Comparison of ENCODE assay signal across 10 cellular contexts in the genomic region with DNA sequence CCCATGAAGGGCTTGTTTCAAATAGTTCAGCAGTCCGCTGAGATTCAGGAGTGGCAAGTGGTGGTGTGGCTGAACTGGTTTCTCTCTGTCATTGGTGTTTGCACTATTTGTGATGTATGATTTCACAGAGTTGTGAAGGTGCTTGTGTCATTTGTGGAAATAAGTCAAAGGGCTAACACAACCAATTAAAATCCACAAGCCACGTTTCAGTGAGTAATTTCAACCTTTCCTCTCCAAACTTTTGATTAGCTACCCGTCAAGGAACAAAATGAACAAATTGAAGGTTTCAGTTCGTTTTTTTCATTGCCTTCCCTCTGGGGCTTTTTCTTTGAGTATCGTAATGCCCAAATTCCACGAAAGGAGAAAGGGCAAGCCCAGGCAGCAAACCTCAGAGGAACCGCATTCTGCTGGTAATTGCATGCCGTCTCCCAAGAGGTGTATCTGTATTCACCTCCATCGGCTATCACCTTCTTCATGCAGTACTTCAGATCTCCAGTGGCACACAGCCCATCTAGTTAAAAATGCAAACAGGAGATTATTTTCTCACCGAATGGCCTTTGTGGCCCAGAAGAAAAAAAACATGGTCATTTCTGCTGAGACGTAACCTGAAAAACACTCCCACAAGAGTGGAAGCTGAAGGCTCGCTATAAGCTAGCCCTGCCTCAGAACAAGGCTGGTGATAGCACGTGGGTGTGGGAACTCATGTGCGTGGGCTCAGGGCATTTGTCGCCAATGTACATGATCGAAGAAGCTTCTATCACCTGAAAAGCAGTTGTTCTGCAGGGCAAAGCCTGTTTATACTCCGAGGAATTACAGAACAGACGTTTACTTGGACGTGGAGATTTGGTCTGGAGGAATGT.
DNase-seq lines count a peak whose midpoint lies in the region; ATAC-seq, FAIRE-seq and TF ChIP-seq lines count a peak whose summit lies in the region.
"Had no signal": no experiment of that assay in that cellular context is flagged by ENCODE, and none has a peak within 500 bp of the region (broad histone marks: within the 10 kb centered on the region; RNA-seq: fewer than 3 reads in every experiment).

No MANE protein-coding gene starts in this region.

- ATAC-seq in GM19452 (IDR thresholded peaks at IDR 0.05; ENCODE audit: unreplicated experiment) (peak; percentile 57), HG03196 (IDR thresholded peaks at IDR 0.05; ENCODE audit: unreplicated experiment) (peak; percentile 38), heart right ventricle (no peak)
- ATAC-seq in CD4-positive, alpha-beta T cell (ENCODE audit: poor library complexity): no peak

- H3K27me3 Mint-ChIP-seq in CD4-positive, alpha-beta T cell: no peaks in the 10 kb centered on the region

- intact Hi-C loops in esophagus squamous epithelium (cut with DNase I): no loop called here
- intact Hi-C loops in heart right ventricle (cut with DNase I): loop anchor here in 4 of 10 donors (5.0 to 10.0 kb wide), 2 partner anchors 196 to 198 kb away; a partner anchor contains a TSS
- intact Hi-C loops in CD4-positive, alpha-beta T cell (cut with DNase I, micrococcal nuclease): no loop called here

- H3K27ac Mint-ChIP-seq in CD4-positive, alpha-beta T cell: no peak overlapping the region

- H3K9me3 Mint-ChIP-seq in CD4-positive, alpha-beta T cell: no peaks in the 10 kb centered on the region

- no peak for DNase-seq in GM12892 (ENCODE audit: insufficient read length)
- no peak for DNase-seq in esophagus squamous epithelium (lab: John Stamatoyannopoulos, UW)
- DNase-seq in stimulated activated CD4-positive, alpha-beta T cell treated with anti-CD3 and anti-CD28 coated beads, Interleukin-2, amount 100 ng/mL, for 24 hours: no peak
- no peak for DNase-seq in heart right ventricle
- DNase-seq in NCI-H146 treated with DMSO at 0.1 percent for 48 hours (lab: John Stamatoyannopoulos, UW; ENCODE audit: unreplicated experiment): no peak
- no peak for DNase-seq in CD4-positive, alpha-beta T cell
- DNase-seq: DND-41, NCI-H2081 treated with DMSO at 0.1 percent for 48 hours had no signal

- H3K4me3 ChIP-seq in esophagus squamous epithelium (peak overlapping the region in 2 of 4 donors; percentile 2 to 37), heart right ventricle (no peak overlapping the region)

- peak overlapping the region; percentile 34 to 71 (median 54) for H3K27ac ChIP-seq in esophagus squamous epithelium
- peak overlapping the region in 2 of 10 donors; percentile 3 to 67 for H3K27ac ChIP-seq in heart right ventricle
- no peak overlapping the region for H3K27ac ChIP-seq in CD4-positive, alpha-beta T cell (ENCODE audit: low read depth, low read length)

- no peaks in the 10 kb centered on the region for H3K4me1 Mint-ChIP-seq in CD4-positive, alpha-beta T cell (ENCODE audit: low read depth)

- CTCF ChIA-PET in CD4-positive, alpha-beta T cell (lab: Charles Lee): interaction anchor here (1.2 kb wide), 1 partner anchor 7 kb away, joined by 4 read pairs; no protein-coding TSS in a partner anchor

- H3K27me3 ChIP-seq in esophagus squamous epithelium (no peaks in the 10 kb centered on the region), heart right ventricle (no peaks in the 10 kb centered on the region)
- H3K27me3 ChIP-seq in CD4-positive, alpha-beta T cell (ENCODE audit: control insufficient read depth, insufficient read depth, low read length): no peaks in the 10 kb centered on the region

- peak in 1 of 6 experiments; percentile 16 for TF ChIP-seq CTCF in esophagus squamous epithelium (IDR thresholded peaks at IDR 0.05)
- no peak for TF ChIP-seq CTCF in heart right ventricle (IDR thresholded peaks at IDR 0.05)
- no peak for TF ChIP-seq CTCF in CD4-positive, alpha-beta T cell (IDR thresholded peaks at IDR 0.05)

- TF ChIP-seq POLR2A in GM12892 (IDR thresholded peaks at IDR 0.05; ENCODE audit: low read depth, low read length) (peak; percentile 36; the same call in 1 of the 2 replicates), esophagus squamous epithelium (IDR thresholded peaks at IDR 0.05) (no peak)

- H3K36me3 Mint-ChIP-seq in CD4-positive, alpha-beta T cell (ENCODE audit: low read depth): peaks cover 6% of the 10 kb centered on the region

- FAIRE-seq in GM12892 (lab: Jason Lieb, UNC): peak; percentile 92

- H3K9me3 ChIP-seq in esophagus squamous epithelium (no peaks in the 10 kb centered on the region), heart right ventricle (peaks cover 0 to 9% (median 0%) of the 10 kb centered on the region in 11 donors)
- H3K9me3 ChIP-seq in CD4-positive, alpha-beta T cell (ENCODE audit: control insufficient read depth, low read length): no peaks in the 10 kb centered on the region

- peaks cover 9 to 34% (median 21%) of the 10 kb centered on the region in 3 donors for H3K4me1 ChIP-seq in esophagus squamous epithelium
- peaks cover 3 to 71% (median 48%) of the 10 kb centered on the region in 9 donors for H3K4me1 ChIP-seq in heart right ventricle

- no peaks in the 10 kb centered on the region for H3K36me3 ChIP-seq in esophagus squamous epithelium
- H3K36me3 ChIP-seq in heart right ventricle: peaks cover 0 to 8% (median 0%) of the 10 kb centered on the region in 9 donors

- POLR2A ChIA-PET in CD4-positive, alpha-beta T cell (lab: Charles Lee): interaction anchor here (1.1 to 1.5 kb wide), 2 partner anchors 86 to 197 kb away, joined by 3 read pairs; a partner anchor contains a TSS

- WGBS in esophagus squamous epithelium, 2 donors: 58 to 61% methylated on average over 15 to 19 of the region's 19 CpGs
- WGBS in heart right ventricle, 2 donors: 82 to 88% methylated on average over 19 of the region's 19 CpGs

- no peak overlapping the region for H3K4me3 Mint-ChIP-seq in CD4-positive, alpha-beta T cell

Comparison
In these comparisons a context has a peak if more than half of its experiments do, and no peak if none do; other contexts are left out.
1. ATAC-seq: peak in GM19452 (single experiment) and HG03196 (single experiment); none in heart right ventricle (0 of 8) and CD4-positive, alpha-beta T cell (single experiment).